In genomic region chr16:11149011-11149616, GRCh38 we compare ENCODE assay signal across 1 cellular context.
TF ChIP-seq lines count a peak whose summit lies in the region.

No MANE protein-coding gene starts in this region.

TF ChIP-seq in K562, 482 proteins besides CTCF, POLR2A, EP300 and RAD21 (continued from another document and continues in another):
- TF ChIP-seq ZNF449 (CRISPR knock-in tag; IDR thresholded peaks at IDR 0.05) (no peak), MLLT1 (IDR thresholded peaks at IDR 0.05) (no peak), THAP12 (CRISPR knock-in tag; IDR thresholded peaks at IDR 0.05) (no peak), ZNF24 (IDR thresholded peaks at IDR 0.05) (no peak), ZNF143 (CRISPR knock-in tag; IDR thresholded peaks at IDR 0.05) (no peak), ZSCAN32 (CRISPR knock-in tag; IDR thresholded peaks at IDR 0.05) (no peak), SMAD4 (CRISPR knock-in tag; conservative IDR thresholded peaks at IDR 0.05) (peak; percentile 29; the same call in 1 of the 2 replicates), ZFP36 (IDR thresholded peaks at IDR 0.05; ENCODE audit: low read depth, low read length, partially characterized antibody) (no peak), NRF1 (conservative IDR thresholded peaks at IDR 0.05 in 1 of 2, IDR thresholded peaks at IDR 0.05 in 1 of 2) (no peak), ESRRB (CRISPR knock-in tag; IDR thresholded peaks at IDR 0.05; ENCODE audit: borderline replicate concordance) (no peak), FOSL1 (tag; conservative IDR thresholded peaks at IDR 0.05) (peak; percentile 94), USF2 (CRISPR knock-in tag; IDR thresholded peaks at IDR 0.05) (no peak), CC2D1A (IDR thresholded peaks at IDR 0.05) (no peak), SRSF7 (optimal IDR thresholded peaks at IDR 0.05; ENCODE audit: low read depth, low read length) (no peak), ZNF707 (CRISPR knock-in tag; conservative IDR thresholded peaks at IDR 0.05) (no peak), ZNF561 (CRISPR knock-in tag; conservative IDR thresholded peaks at IDR 0.05) (no peak), NUFIP1 (IDR thresholded peaks at IDR 0.05; ENCODE audit: partially characterized antibody) (no peak), ETS2 (tag; IDR thresholded peaks at IDR 0.05; ENCODE audit: borderline replicate concordance, poor library complexity, severe bottlenecking) (no peak), BRCA1 (IDR thresholded peaks at IDR 0.05) (no peak), BRCA1 (CRISPR knock-in tag; IDR thresholded peaks at IDR 0.05) (no peak), SMARCA5 (IDR thresholded peaks at IDR 0.05) (no peak), CBX5 (IDR thresholded peaks at IDR 0.05; ENCODE audit: borderline replicate concordance, low read depth) (no peak), FOXJ2 (tag; IDR thresholded peaks at IDR 0.05) (no peak), ESRRA (IDR thresholded peaks at IDR 0.05; ENCODE audit: borderline replicate concordance, low read depth) (peak; percentile 64), SRF (CRISPR knock-in tag; IDR thresholded peaks at IDR 0.05) (peak in 1 of 2 experiments; percentile 74; a peak in 1 of 4 replicates), MEF2D (tag; conservative IDR thresholded peaks at IDR 0.05; ENCODE audit: low read depth) (no peak), PREB (CRISPR knock-in tag; IDR thresholded peaks at IDR 0.05) (no peak), HNRNPUL1 (IDR thresholded peaks at IDR 0.05; ENCODE audit: low read length) (no peak), TAF7 (tag; IDR thresholded peaks at IDR 0.05) (no peak), CLOCK (CRISPR knock-in tag; IDR thresholded peaks at IDR 0.05; ENCODE audit: borderline replicate concordance) (no peak), BCOR (IDR thresholded peaks at IDR 0.05) (no peak), ZNF324 (CRISPR knock-in tag; IDR thresholded peaks at IDR 0.05) (no peak), VEZF1 (CRISPR knock-in tag; IDR thresholded peaks at IDR 0.05) (peak; percentile 54), RBM14 (IDR thresholded peaks at IDR 0.05; ENCODE audit: borderline replicate concordance, insufficient read depth, low read depth, low read length) (no peak), HDAC3 (IDR thresholded peaks at IDR 0.05; ENCODE audit: borderline replicate concordance, partially characterized antibody) (peak; percentile 61), PHB2 (IDR thresholded peaks at IDR 0.05; ENCODE audit: low read depth) (no peak), ZNF518B (CRISPR knock-in tag; IDR thresholded peaks at IDR 0.05) (no peak), ZNF57 (CRISPR knock-in tag; IDR thresholded peaks at IDR 0.05) (no peak), ZNF512 (tag; IDR thresholded peaks at IDR 0.05) (no peak), NELFE (IDR thresholded peaks at IDR 0.05; ENCODE audit: insufficient read depth, insufficient read length) (no peak), HDAC2 (IDR thresholded peaks at IDR 0.05) (peak; percentile 80), MTA2 (IDR thresholded peaks at IDR 0.05; ENCODE audit: low read depth) (peak; percentile 74), E2F1 (CRISPR knock-in tag; IDR thresholded peaks at IDR 0.05) (no peak), GTF2A2 (tag; IDR thresholded peaks at IDR 0.05) (no peak), FOXP1 (CRISPR knock-in tag; IDR thresholded peaks at IDR 0.05) (no peak), NFIC (IDR thresholded peaks at IDR 0.05) (peak; percentile 43; the same call in 1 of the 2 replicates), ZFP91 (CRISPR knock-in tag; IDR thresholded peaks at IDR 0.05) (no peak), LEF1 (IDR thresholded peaks at IDR 0.05) (peak; percentile 58; the same call in 1 of the 2 replicates), RFX7 (CRISPR knock-in tag; IDR thresholded peaks at IDR 0.05) (no peak)
